1 cellular context compared by ENCODE assay signal in genomic region chr2:164737612-164738081, GRCh38.
TF ChIP-seq lines count a peak whose summit lies in the region.

No MANE protein-coding gene starts in this region.

TF ChIP-seq in K562, 482 proteins besides CTCF, POLR2A, EP300 and RAD21 (continued from another document):
- TF ChIP-seq CTCFL (IDR thresholded peaks at IDR 0.05; ENCODE audit: borderline replicate concordance, insufficient read depth, low read depth, low read length, poor library complexity, severe bottlenecking): peak; percentile 8
- TF ChIP-seq, protein P1, sequence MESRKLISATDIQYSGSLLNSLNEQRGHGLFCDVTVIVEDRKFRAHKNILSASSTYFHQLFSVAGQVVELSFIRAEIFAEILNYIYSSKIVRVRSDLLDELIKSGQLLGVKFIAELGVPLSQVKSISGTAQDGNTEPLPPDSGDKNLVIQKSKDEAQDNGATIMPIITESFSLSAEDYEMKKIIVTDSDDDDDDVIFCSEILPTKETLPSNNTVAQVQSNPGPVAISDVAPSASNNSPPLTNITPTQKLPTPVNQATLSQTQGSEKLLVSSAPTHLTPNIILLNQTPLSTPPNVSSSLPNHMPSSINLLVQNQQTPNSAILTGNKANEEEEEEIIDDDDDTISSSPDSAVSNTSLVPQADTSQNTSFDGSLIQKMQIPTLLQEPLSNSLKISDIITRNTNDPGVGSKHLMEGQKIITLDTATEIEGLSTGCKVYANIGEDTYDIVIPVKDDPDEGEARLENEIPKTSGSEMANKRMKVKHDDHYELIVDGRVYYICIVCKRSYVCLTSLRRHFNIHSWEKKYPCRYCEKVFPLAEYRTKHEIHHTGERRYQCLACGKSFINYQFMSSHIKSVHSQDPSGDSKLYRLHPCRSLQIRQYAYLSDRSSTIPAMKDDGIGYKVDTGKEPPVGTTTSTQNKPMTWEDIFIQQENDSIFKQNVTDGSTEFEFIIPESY (CRISPR knock-in tag; IDR thresholded peaks at IDR 0.05): no peak
